8 cellular contexts compared by ENCODE assay signal in genomic region chrX:48919360-48919821, GRCh38. TPM values are rescaled to one million over a fixed set of nuclear protein-coding genes. Genes with fewer than 3 reads are reported as not detected.
DNase-seq lines count a peak whose midpoint lies in the region; ATAC-seq and TF ChIP-seq lines count a peak whose summit lies in the region.

No MANE protein-coding gene starts in this region.

- H2AFZ ChIP-seq in KMS-11 (ENCODE audit: low read depth): no peak overlapping the region

- H3K4me3 ChIP-seq in KMS-11 (IDR thresholded peaks at IDR 0.05; ENCODE audit: insufficient read depth, low read depth, low read length) (no peak overlapping the region), astrocyte of the spinal cord (ENCODE audit: low read depth, low read length) (peak overlapping the region; percentile 57), kidney epithelial cell (ENCODE audit: low read depth, low read length) (peak overlapping the region; percentile 5), stomach smooth muscle (ENCODE audit: low read length in 2 of 2) (peak overlapping the region; percentile 55 to 72)

- peaks cover 35% of the 10 kb centered on the region for H4K20me1 ChIP-seq in KMS-11 (ENCODE audit: insufficient read depth)

- H3K27ac ChIP-seq in KMS-11 (peak overlapping the region; percentile 93), stomach smooth muscle (ENCODE audit: low read length) (peak overlapping the region; percentile 80)

- ATAC-seq in GM18511 (IDR thresholded peaks at IDR 0.05; ENCODE audit: unreplicated experiment) (peak; percentile 30), GM18505 (IDR thresholded peaks at IDR 0.05; ENCODE audit: unreplicated experiment) (no peak)

- peaks cover 52% of the 10 kb centered on the region for H3K79me2 ChIP-seq in KMS-11 (ENCODE audit: insufficient read depth, low read depth)

- in situ Hi-C loops in astrocyte of the spinal cord (cut with HindIII; ENCODE audit: low sequenced_read_pairs): no loop called here

- H3K4me1 ChIP-seq in KMS-11 (ENCODE audit: low read depth, poor library complexity, severe bottlenecking) (peaks cover 52% of the 10 kb centered on the region), stomach smooth muscle (ENCODE audit: control insufficient read depth, insufficient read depth, low read length) (peaks cover 9% of the 10 kb centered on the region)

- TF ChIP-seq CTCF in KMS-11 (conservative IDR thresholded peaks at IDR 0.05; ENCODE audit: low read depth, low read length): no peak
- no peak for TF ChIP-seq CTCF in astrocyte of the spinal cord (IDR thresholded peaks at IDR 0.05; ENCODE audit: low read depth, low read length)
- TF ChIP-seq CTCF in kidney epithelial cell (IDR thresholded peaks at IDR 0.05; ENCODE audit: insufficient read depth, low read length, poor library complexity, severe bottlenecking): no peak

- H3K36me3 ChIP-seq in KMS-11 (ENCODE audit: insufficient read depth) (peaks cover 14% of the 10 kb centered on the region; the same call in 1 of the 2 replicates), kidney epithelial cell (ENCODE audit: control insufficient read depth, insufficient read depth, low read length) (no peaks in the 10 kb centered on the region), stomach smooth muscle (ENCODE audit: control insufficient read depth in 2 of 2, insufficient read depth in 2 of 2, low read length in 2 of 2) (peaks cover 9 to 16% of the 10 kb centered on the region in 2 donors)

- no peaks in the 10 kb centered on the region for H3K9me3 ChIP-seq in stomach smooth muscle (ENCODE audit: control insufficient read depth in 2 of 2, low read length in 2 of 2)

- H3K9ac ChIP-seq in KMS-11 (peak overlapping the region; percentile 96), stomach smooth muscle (ENCODE audit: low read length in 2 of 2) (peak overlapping the region; percentile 51 to 55)

- H3K27me3 ChIP-seq in KMS-11 (ENCODE audit: insufficient read depth, low read depth) (no peaks in the 10 kb centered on the region), kidney epithelial cell (ENCODE audit: control insufficient read depth, insufficient read depth, low read length) (no peaks in the 10 kb centered on the region), stomach smooth muscle (ENCODE audit: control insufficient read depth in 1 of 2, insufficient read depth in 2 of 2, low read length in 2 of 2) (peaks cover 0 to 9% of the 10 kb centered on the region in 2 donors)

- no peak for TF ChIP-seq POLR2A in GM18505 (IDR thresholded peaks at IDR 0.05; ENCODE audit: borderline replicate concordance, extremely low read depth, insufficient read depth, insufficient read length)

- DNase-seq in astrocyte of the spinal cord (ENCODE audit: low read depth, low spot score): no peak
- no peak for DNase-seq in kidney epithelial cell (ENCODE audit: low read depth)
- no peak for DNase-seq in mucosa of gallbladder (ENCODE audit: low spot score)
- no peak for DNase-seq in DMS153 (lab: John Stamatoyannopoulos, UW)

- peak overlapping the region; percentile 96 for H3K4me2 ChIP-seq in KMS-11

RNA-seq across cellular contexts. Expression of gene PIM2, which starts 0.6 kb away (rescaled TPM):
- total RNA-seq in kidney epithelial cell (6.8 and 7.9 TPM in 2 replicates), mucosa of gallbladder (11.5 TPM)

RNA-seq across cellular contexts. Expression of gene SLC35A2, which starts 7.9 kb away (rescaled TPM):
- total RNA-seq in kidney epithelial cell: 34.3 and 40.9 TPM in 2 replicates
- 50.4 TPM for total RNA-seq in mucosa of gallbladder

RNA-seq across cellular contexts. Expression of gene PQBP1, which starts 21.7 kb away (rescaled TPM):
- 73.2 and 92.5 TPM in 2 replicates for total RNA-seq in kidney epithelial cell
- total RNA-seq in mucosa of gallbladder: 77.5 TPM

RNA-seq across cellular contexts. Expression of gene TIMM17B, which starts 21.8 kb away (rescaled TPM):
- total RNA-seq in kidney epithelial cell: 89.4 and 100 TPM in 2 replicates
- total RNA-seq in mucosa of gallbladder: 55.3 TPM

RNA-seq across cellular contexts. Expression of gene OTUD5, which starts 38.0 kb away (rescaled TPM):
- 51.7 and 56.0 TPM in 2 replicates for total RNA-seq in kidney epithelial cell
- total RNA-seq in mucosa of gallbladder: 57.3 TPM
